In the genomic region with DNA sequence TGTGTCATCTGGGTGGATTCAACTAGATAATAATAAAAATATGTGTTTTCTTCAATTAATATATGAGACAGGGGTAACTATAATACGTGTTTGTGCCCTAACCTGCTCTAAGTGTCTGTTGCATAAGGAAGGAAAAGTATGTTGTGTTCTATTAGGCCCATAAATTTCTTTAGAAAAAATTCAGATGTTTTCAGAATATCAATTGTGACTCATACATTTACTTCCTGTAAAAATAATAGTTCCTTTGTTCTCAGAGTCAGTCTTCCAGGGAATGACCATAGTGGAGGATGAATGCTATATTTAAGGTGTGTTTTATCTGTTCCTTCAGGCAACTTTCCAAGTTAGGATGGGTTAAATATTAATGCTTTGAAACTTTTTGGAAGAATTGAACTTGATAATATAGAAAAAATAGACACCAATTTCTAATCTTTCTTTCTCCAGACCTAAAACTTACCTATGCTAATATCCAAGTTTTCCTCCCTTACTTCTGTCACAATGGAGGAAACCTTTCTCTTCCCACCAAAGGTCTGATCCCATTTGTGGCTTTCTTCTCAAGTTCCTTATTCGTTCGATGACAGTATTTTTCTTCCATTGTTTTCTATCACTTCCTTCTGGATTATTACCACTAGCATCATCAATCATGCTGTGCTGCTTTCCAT, we compare ENCODE assay signal across 21 cellular contexts. TPM values are rescaled to one million over a fixed set of nuclear protein-coding genes. Genes with fewer than 3 reads are reported as not detected.
"Had no signal": no experiment of that assay in that cellular context is flagged by ENCODE, and none has a peak within 500 bp of the region (broad histone marks: within the 10 kb centered on the region; RNA-seq: fewer than 3 reads in every experiment).

No MANE protein-coding gene starts in this region.

- H3K27me3 ChIP-seq: ascending aorta, colonic mucosa, spleen had no signal

- ATAC-seq: activated naive CD8-positive, alpha-beta T cell treated with anti-CD3 and anti-CD28 coated beads, Interleukin-2, amount 50 U/mL, for 24 hours; left colon; mucosa of descending colon; naive thymus-derived CD8-positive, alpha-beta T cell; right cardiac atrium; stimulated activated naive B cell treated with anti-CD40 and anti-IgM and Interleukin-4, amounts not matched to agents 10 μg/mL and 1 μg/mL and 100 μg/mL, for 72 hours had no signal

- H3K4me3 ChIP-seq: ascending aorta, colonic mucosa, mucosa of descending colon, spleen had no signal

- H3K36me3 ChIP-seq: ascending aorta, colonic mucosa, spleen had no signal

- H3K4me1 ChIP-seq: ascending aorta, colonic mucosa, spleen had no signal

- H3K9me3 ChIP-seq: ascending aorta, colonic mucosa, mucosa of descending colon, spleen had no signal

- DNase-seq: activated CD4-positive, alpha-beta T cell treated with anti-CD3 and anti-CD28 coated beads, Interleukin-2, amount 10 ng/mL, durations not matched to agents 7 days and 5 days; activated CD4-positive, CD25-positive, alpha-beta regulatory T cell; activated CD8-positive, alpha-beta memory T cell treated with anti-CD3 and anti-CD28 coated beads for 24 hours; activated naive CD4-positive, alpha-beta T cell treated with Interleukin-2 at 50 U/mL for 16 hours; activated naive CD8-positive, alpha-beta T cell treated with anti-CD3 and anti-CD28 coated beads, Interleukin-2, amount 50 U/mL, for 24 hours; colonic mucosa; effector memory CD4-positive, alpha-beta T cell; glutamatergic neuron; left colon; mucosa of descending colon; naive thymus-derived CD8-positive, alpha-beta T cell; posterior cingulate gyrus; right cardiac atrium; spleen; stimulated activated CD4-positive, alpha-beta T cell treated with anti-CD3 and anti-CD28 coated beads, Interleukin-2, amount 100 ng/mL, for 24 hours; stimulated activated naive B cell treated with anti-CD40 and anti-IgM and Interleukin-4, amounts not matched to agents 10 μg/mL and 1 μg/mL and 100 μg/mL, for 72 hours; T-helper 2 cell; trophoblast cell had no signal

- H3K27ac ChIP-seq: ascending aorta, colonic mucosa, spleen had no signal

RNA-seq across cellular contexts. Expression of gene ISL1, which starts 49.9 kb away (rescaled TPM):
- total RNA-seq: activated CD4-positive, alpha-beta T cell treated with anti-CD3 and anti-CD28 coated beads, Interleukin-2, amount 10 ng/mL, durations not matched to agents 7 days and 5 days; ascending aorta; cardiac septum; lung microvascular endothelial cell; naive thymus-derived CD8-positive, alpha-beta T cell; right cardiac atrium had no signal
- polyA plus RNA-seq: naive thymus-derived CD8-positive, alpha-beta T cell; right cardiac atrium had no signal
